8 cellular contexts compared by ENCODE assay signal in genomic region chr14:91021991-91022621, GRCh38. TPM values are rescaled to one million over a fixed set of nuclear protein-coding genes. Genes with fewer than 3 reads are reported as not detected.
DNase-seq lines count a peak whose midpoint lies in the region; ATAC-seq and TF ChIP-seq lines count a peak whose summit lies in the region.

No MANE protein-coding gene starts in this region.

- ATAC-seq in GM19023 (IDR thresholded peaks at IDR 0.05; ENCODE audit: unreplicated experiment): peak; percentile 52
- peak; percentile 46 for ATAC-seq in HG02852 (IDR thresholded peaks at IDR 0.05; ENCODE audit: unreplicated experiment)
- no peak for ATAC-seq in activated T-helper 17 cell treated with anti-CD3 and anti-CD28 coated beads, Interleukin-2, amount 50 U/mL, for 72 hours (replicated peaks)
- no peak for ATAC-seq in HG03196 (IDR thresholded peaks at IDR 0.05; ENCODE audit: unreplicated experiment)

- peaks cover 0 to 53% (median 18%) of the 10 kb centered on the region in 4 donors for H3K4me1 ChIP-seq in sigmoid colon

- peaks cover 50% of the 10 kb centered on the region for H3K4me1 Mint-ChIP-seq in activated T-helper 17 cell treated with anti-CD3 and anti-CD28 coated beads, Interleukin-2, amount 50 U/mL, for 72 hours

- no peak for TF ChIP-seq EP300 in sigmoid colon (IDR thresholded peaks at IDR 0.05)

- TF ChIP-seq POLR2A in sigmoid colon (IDR thresholded peaks at IDR 0.05): no peak

- WGBS in sigmoid colon, 2 donors: 88 to 91% methylated on average over 1 of the region's 1 CpG

- H3K36me3 ChIP-seq in sigmoid colon: no peaks in the 10 kb centered on the region

- peak overlapping the region; percentile 63 to 79 (median 73) for H3K27ac ChIP-seq in sigmoid colon
- H3K27ac ChIP-seq in caudate nucleus (ENCODE audit: low read depth, low read length): no peak overlapping the region

- H3K4me3 Mint-ChIP-seq in activated T-helper 17 cell treated with anti-CD3 and anti-CD28 coated beads, Interleukin-2, amount 50 U/mL, for 72 hours: peak overlapping the region; percentile 72

- intact Hi-C loops in sigmoid colon (cut with DNase I): loop anchor here (5.0 kb wide), 1 partner anchor 35 kb away; no protein-coding TSS in a partner anchor

- H3K9me3 ChIP-seq in sigmoid colon: no peaks in the 10 kb centered on the region

- peak overlapping the region; percentile 86 for H3K27ac Mint-ChIP-seq in activated T-helper 17 cell treated with anti-CD3 and anti-CD28 coated beads, Interleukin-2, amount 50 U/mL, for 72 hours

- peaks cover 10% of the 10 kb centered on the region for H3K36me3 Mint-ChIP-seq in activated T-helper 17 cell treated with anti-CD3 and anti-CD28 coated beads, Interleukin-2, amount 50 U/mL, for 72 hours (ENCODE audit: low read depth)

- peak overlapping the region; percentile 18 to 45 (median 37) for H3K4me3 ChIP-seq in sigmoid colon

- peaks cover 4% of the 10 kb centered on the region for H3K9me3 Mint-ChIP-seq in activated T-helper 17 cell treated with anti-CD3 and anti-CD28 coated beads, Interleukin-2, amount 50 U/mL, for 72 hours

- no peaks in the 10 kb centered on the region for H3K27me3 Mint-ChIP-seq in activated T-helper 17 cell treated with anti-CD3 and anti-CD28 coated beads, Interleukin-2, amount 50 U/mL, for 72 hours

- TF ChIP-seq CTCF in sigmoid colon (IDR thresholded peaks at IDR 0.05): no peak

- DNase-seq in sigmoid colon: no peak
- DNase-seq in stimulated activated naive CD4-positive, alpha-beta T cell (lab: John Stamatoyannopoulos, UW): no peak
- no peak for DNase-seq in caudate nucleus (lab: John Stamatoyannopoulos, UW)
- DNase-seq in NCI-H345 (lab: John Stamatoyannopoulos, UW): no peak

- H3K27me3 ChIP-seq in sigmoid colon: no peaks in the 10 kb centered on the region

RNA-seq across cellular contexts. Expression of gene RPS6KA5, which starts 38.3 kb away (rescaled TPM):
- total RNA-seq in activated T-helper 17 cell treated with anti-CD3 and anti-CD28 coated beads, Interleukin-2, amount 50 U/mL, for 72 hours: 10 to 100 TPM; 30.0 to 46.2 TPM
- 10 to 100 TPM; 18.2 to 36.4 (median 25.9) TPM for total RNA-seq in sigmoid colon
- polyA plus RNA-seq in sigmoid colon: 1 to 10 TPM; 3.6 to 7.3 (median 6.2) TPM

Comparison
In these comparisons a context has a peak if more than half of its experiments do, and no peak if none do; other contexts are left out.
1. ATAC-seq: peak in GM19023 (single experiment) and HG02852 (single experiment); none in activated T-helper 17 cell treated with anti-CD3 and anti-CD28 coated beads, Interleukin-2, amount 50 U/mL, for 72 hours (single experiment) and HG03196 (single experiment).